Comparison of ENCODE assay signal across 18 cellular contexts in the genomic region with DNA sequence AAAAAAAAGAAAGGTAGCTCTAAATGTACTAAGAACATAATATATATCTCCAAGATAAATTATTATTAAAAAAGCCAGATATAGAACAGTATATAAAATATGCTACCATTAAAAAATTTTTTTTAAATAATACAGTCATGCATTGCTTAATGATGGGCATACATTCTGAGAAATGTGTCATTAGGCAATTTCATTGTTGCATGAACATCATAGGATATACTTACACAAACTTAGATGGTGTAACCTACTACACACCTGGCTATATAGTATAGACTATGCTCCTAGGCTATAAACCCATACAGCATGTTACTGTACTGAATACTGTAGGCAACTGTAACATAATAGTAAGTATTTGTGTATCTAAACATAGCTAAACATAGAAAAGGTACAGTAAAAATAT. TPM values are rescaled to one million over a fixed set of nuclear protein-coding genes. Genes with fewer than 3 reads are reported as not detected.
"Had no signal": no experiment of that assay in that cellular context is flagged by ENCODE, and none has a peak within 500 bp of the region (broad histone marks: within the 10 kb centered on the region; RNA-seq: fewer than 3 reads in every experiment).

No MANE protein-coding gene starts in this region.

- H3K36me3 Mint-ChIP-seq: stimulated activated naive B cell treated with anti-CD40 and anti-IgM and Interleukin-4, amounts not matched to agents 10 μg/mL and 1 μg/mL and 100 μg/mL, for 72 hours had no signal

- DNase-seq: effector memory CD4-positive, alpha-beta T cell; foreskin keratinocyte; kidney; left cardiac atrium; left ventricle myocardium inferior; lower lobe of right lung; mesenchymal stem cell; naive thymus-derived CD4-positive, alpha-beta T cell; posterior cingulate gyrus; spleen; stimulated activated CD4-positive, alpha-beta T cell treated with anti-CD3 and anti-CD28 coated beads, Interleukin-15, amount 100 ng/mL, for 24 hours; stimulated activated CD4-positive, alpha-beta T cell treated with anti-CD3 and anti-CD28 coated beads, Interleukin-1b, Interleukin-23, amount 100 ng/mL, for 48 hours; stimulated activated CD4-positive, alpha-beta T cell treated with anti-CD3 and anti-CD28 coated beads, Interleukin-4, amount 100 ng/mL, for 24 hours; stimulated activated naive B cell treated with anti-CD40 and anti-IgM and Interleukin-4, amounts not matched to agents 10 μg/mL and 1 μg/mL and 100 μg/mL, for 72 hours had no signal

- H3K4me1 Mint-ChIP-seq: stimulated activated naive B cell treated with anti-CD40 and anti-IgM and Interleukin-4, amounts not matched to agents 10 μg/mL and 1 μg/mL and 100 μg/mL, for 72 hours had no signal

- H3K27ac Mint-ChIP-seq: naive thymus-derived CD4-positive, alpha-beta T cell; stimulated activated naive B cell treated with anti-CD40 and anti-IgM and Interleukin-4, amounts not matched to agents 10 μg/mL and 1 μg/mL and 100 μg/mL, for 72 hours had no signal

- H3K27ac ChIP-seq: epithelial cell of prostate, esophagus muscularis mucosa, foreskin keratinocyte, lower lobe of right lung, neutrophil, spleen had no signal

- H3K9me3 Mint-ChIP-seq: stimulated activated naive B cell treated with anti-CD40 and anti-IgM and Interleukin-4, amounts not matched to agents 10 μg/mL and 1 μg/mL and 100 μg/mL, for 72 hours had no signal

- H3K4me3 Mint-ChIP-seq: naive thymus-derived CD4-positive, alpha-beta T cell; stimulated activated naive B cell treated with anti-CD40 and anti-IgM and Interleukin-4, amounts not matched to agents 10 μg/mL and 1 μg/mL and 100 μg/mL, for 72 hours had no signal

RNA-seq across cellular contexts. Expression of a gene that starts 57.3 kb away (rescaled TPM):
- total RNA-seq: mononuclear cell; naive thymus-derived CD4-positive, alpha-beta T cell had no signal
